ENCODE assay signal across 8 cellular contexts in the genomic region with DNA sequence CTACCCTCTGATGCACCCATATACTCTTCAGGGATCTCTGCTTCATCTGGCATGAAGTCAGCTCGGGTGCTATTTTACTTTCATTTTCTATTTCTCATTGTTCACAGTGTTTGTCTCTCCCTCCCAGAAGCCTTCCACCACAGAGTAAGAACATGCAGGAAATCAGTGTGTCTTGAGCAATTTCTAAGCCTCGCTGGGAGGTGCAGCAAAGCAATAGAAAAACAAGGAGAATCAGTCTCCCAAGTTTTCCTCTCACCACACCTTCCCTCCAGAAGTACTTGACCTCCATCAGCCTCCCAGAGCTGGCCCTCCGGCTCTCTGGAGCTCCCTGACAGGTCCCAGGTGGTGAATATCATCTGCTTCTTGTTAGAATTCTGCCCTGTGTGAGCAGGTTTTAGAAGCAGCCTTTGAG.
DNase-seq lines count a peak whose midpoint lies in the region; ATAC-seq, FAIRE-seq and TF ChIP-seq lines count a peak whose summit lies in the region.

No MANE protein-coding gene starts in this region.

- no peak overlapping the region for H3K27ac Mint-ChIP-seq in progenitor cell of endocrine pancreas

- H3K36me3 ChIP-seq in muscle layer of colon (ENCODE audit: insufficient read depth, low read length) = no peaks in the 10 kb centered on the region

- H3K4me1 Mint-ChIP-seq in progenitor cell of endocrine pancreas (ENCODE audit: low read depth) = peaks cover 7% of the 10 kb centered on the region

- H3K27ac ChIP-seq in muscle layer of colon (ENCODE audit: low read depth, low read length) = peak overlapping the region; percentile 8

- H3K9me3 ChIP-seq in muscle layer of colon (ENCODE audit: low read length) = no peaks in the 10 kb centered on the region

- peak; percentile 23 for FAIRE-seq in RCC 7860 (lab: Jason Lieb, UNC)

- no peaks in the 10 kb centered on the region for H3K36me3 Mint-ChIP-seq in progenitor cell of endocrine pancreas (ENCODE audit: insufficient read depth)

- H3K27me3 ChIP-seq in muscle layer of colon (ENCODE audit: control insufficient read depth in 1 of 2, insufficient read depth in 2 of 2, low read length in 2 of 2) = no peaks in the 10 kb centered on the region

- H3K9me3 Mint-ChIP-seq in progenitor cell of endocrine pancreas (ENCODE audit: low read depth) = peaks cover 18% of the 10 kb centered on the region

- peak; percentile 10 for DNase-seq in GDM1 (lab: John Stamatoyannopoulos, UW)
- DNase-seq in RCC 7860 (ENCODE audit: low spot score) = peak; percentile 61
- DNase-seq in choroid plexus epithelial cell (ENCODE audit: low read depth) = peak; percentile 47
- no peak for DNase-seq in ecto neural progenitor cell (ENCODE audit: low spot score)
- DNase-seq in progenitor cell of endocrine pancreas (ENCODE audit: low spot score, unreplicated experiment) = no peak

- H3K9ac ChIP-seq in muscle layer of colon (ENCODE audit: low read length) = peak overlapping the region; percentile 4

- TF ChIP-seq CTCF in choroid plexus epithelial cell (conservative IDR thresholded peaks at IDR 0.05; ENCODE audit: low read depth, low read length) (no peak), progenitor cell of endocrine pancreas (IDR thresholded peaks at IDR 0.05; ENCODE audit: unreplicated experiment) (no peak)

- no peak overlapping the region for H3K4me3 Mint-ChIP-seq in progenitor cell of endocrine pancreas (ENCODE audit: low read depth)

- H3K4me3 ChIP-seq in choroid plexus epithelial cell (ENCODE audit: low read depth, low read length) (peak overlapping the region; percentile 24), muscle layer of colon (ENCODE audit: low read depth in 1 of 2, low read length in 2 of 2) (peak overlapping the region in 1 of 2 donors; percentile 52)

- no peaks in the 10 kb centered on the region for H3K27me3 Mint-ChIP-seq in progenitor cell of endocrine pancreas

- peak; percentile 97 for ATAC-seq in GM21360 (IDR thresholded peaks at IDR 0.05; ENCODE audit: unreplicated experiment)
- ATAC-seq in HG03558 (IDR thresholded peaks at IDR 0.05; ENCODE audit: extremely low read depth, unreplicated experiment) = peak; percentile 98

- no peaks in the 10 kb centered on the region for H3K4me1 ChIP-seq in muscle layer of colon (ENCODE audit: insufficient read depth, low read length)

Comparison
In these comparisons a context has a peak if more than half of its experiments do, and no peak if none do; other contexts are left out.
1. DNase-seq: peak in GDM1 (single experiment), RCC 7860 (single experiment) and choroid plexus epithelial cell (single experiment); none in ecto neural progenitor cell (single experiment) and progenitor cell of endocrine pancreas (single experiment).